8 cellular contexts compared by ENCODE assay signal in the genomic region with DNA sequence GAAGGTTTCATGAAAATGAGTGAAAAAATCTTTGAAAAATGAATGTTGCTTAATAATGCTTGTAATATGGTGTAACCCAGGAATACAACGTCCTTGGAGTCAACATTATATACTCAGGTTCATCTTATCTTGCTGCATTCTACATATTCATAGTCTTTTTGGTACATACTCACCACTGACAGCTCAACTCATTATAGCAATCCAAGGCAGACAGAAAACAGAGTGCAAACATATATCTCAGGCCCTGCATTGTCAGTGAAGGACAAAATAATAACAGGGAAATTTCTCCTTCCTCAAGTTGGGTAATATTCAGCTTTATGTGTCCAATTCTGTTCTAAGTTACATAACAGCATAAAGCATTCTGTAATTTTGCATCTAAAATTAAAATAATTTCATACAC.
"Had no signal": no experiment of that assay in that cellular context is flagged by ENCODE, and none has a peak within 500 bp of the region (broad histone marks: within the 10 kb centered on the region; RNA-seq: fewer than 3 reads in every experiment).

No MANE protein-coding gene starts in this region.

- H3K9me3 ChIP-seq: HAP-1 had no signal

- H3K27ac ChIP-seq: GM23248 had no signal

- H3K4me3 ChIP-seq: GM23248, GM23338, HAP-1 had no signal

- H3K9ac ChIP-seq: GM23248 had no signal

- H3K4me2 ChIP-seq: GM23338 had no signal

- DNase-seq: GM23248, GOT3, H7, H9, HCEC 1CT, HFFc6 had no signal

- H2AFZ ChIP-seq: GM23248 had no signal

- H3K36me3 ChIP-seq: HAP-1 had no signal
